ENCODE assay signal across 14 cellular contexts in the genomic region with DNA sequence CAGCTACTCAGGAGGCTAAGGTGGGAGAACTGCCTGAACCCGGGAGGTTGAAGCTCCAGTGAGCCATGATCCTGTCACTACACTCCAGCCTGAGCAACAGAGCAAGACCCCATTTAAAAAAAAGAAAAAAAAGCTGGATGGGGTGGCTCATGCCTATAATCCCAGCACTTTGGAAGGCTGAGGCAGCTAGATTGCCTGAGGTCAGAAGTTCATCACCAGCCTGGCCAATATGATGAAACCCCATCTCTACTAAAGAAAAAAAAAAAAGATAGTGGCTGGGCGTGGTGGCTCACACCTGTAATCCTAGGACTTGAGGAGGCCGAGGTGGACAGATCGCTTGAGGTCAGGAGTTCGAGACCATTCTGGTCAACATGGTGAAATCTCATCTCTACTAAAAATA.
"Had no signal": no experiment of that assay in that cellular context is flagged by ENCODE, and none has a peak within 500 bp of the region (broad histone marks: within the 10 kb centered on the region; RNA-seq: fewer than 3 reads in every experiment).

No MANE protein-coding gene starts in this region.

- H3K27ac Mint-ChIP-seq: endodermal cell had no signal

- H3K27ac ChIP-seq: tibial artery had no signal

- H3K9me3 ChIP-seq: breast epithelium, sigmoid colon, tibial artery had no signal

- H3K36me3 ChIP-seq: breast epithelium had no signal

- H3K4me3 ChIP-seq: breast epithelium, sigmoid colon, tibial artery had no signal

- DNase-seq: activated CD4-positive, alpha-beta T cell treated with anti-CD3 and anti-CD28 coated beads, Interleukin-2, amount 50 U/mL, for 48 hours; activated CD4-positive, CD25-positive, alpha-beta regulatory T cell; activated gamma-delta T cell treated with Interleukin-2 at 50 U/mL for 16 hours; amygdala; dermis blood vessel endothelial cell; endodermal cell; hippocampal formation; kidney glomerular epithelial cell; sigmoid colon; stimulated activated CD4-positive, alpha-beta T cell treated with anti-CD3 and anti-CD28 coated beads, Interleukin-12 subunit alpha, Interleukin-12 subunit beta, amount 100 ng/mL, for 4 hours; stimulated activated CD4-positive, alpha-beta T cell treated with anti-CD3 and anti-CD28 coated beads, Interleukin-4, amount 100 ng/mL, for 1 hour; tibial artery had no signal

- H3K4me3 Mint-ChIP-seq: endodermal cell, neural crest cell had no signal

- H3K27me3 ChIP-seq: breast epithelium, tibial artery had no signal

- H3K9me3 Mint-ChIP-seq: endodermal cell, neural crest cell had no signal
